Comparison of ENCODE assay signal across 8 cellular contexts in genomic region chr3:29279830-29280229, GRCh38. TPM values are rescaled to one million over a fixed set of nuclear protein-coding genes. Genes with fewer than 3 reads are reported as not detected.
A peak's percentile ranks its signal among the peaks of the same experiment; 100 is the strongest.
DNase-seq lines count a peak whose midpoint lies in the region; ATAC-seq and TF ChIP-seq lines count a peak whose summit lies in the region.

No MANE protein-coding gene starts in this region.

- no peaks in the 10 kb centered on the region for H4K20me1 ChIP-seq in GM23338 (replicated peaks; ENCODE audit: insufficient read depth)

- CTCF ChIA-PET in MCF 10A (lab: Yijun Ruan, JAX): interaction anchor here (0.5 to 3.1 kb wide), 14 partner anchors 8 to 1051 kb away, joined by 3 to 17 read pairs (median 4); no protein-coding TSS in a partner anchor

- 55% methylated on average over 8 of the region's 8 CpGs for WGBS in suprapubic skin

- ATAC-seq in GM23338 (no peak), lower lobe of right lung (no peak), GM21786 (IDR thresholded peaks at IDR 0.05; ENCODE audit: unreplicated experiment) (no peak)

- H3K4me1 ChIP-seq in GM23338 (ENCODE audit: insufficient read depth): peaks cover 59% of the 10 kb centered on the region
- H3K4me1 ChIP-seq in lower lobe of right lung: no peaks in the 10 kb centered on the region
- peaks cover 10% of the 10 kb centered on the region for H3K4me1 ChIP-seq in suprapubic skin

- H3K9me3 ChIP-seq in lower lobe of right lung (no peaks in the 10 kb centered on the region), suprapubic skin (no peaks in the 10 kb centered on the region)

- H3K4me3 ChIP-seq in GM23338 (no peak overlapping the region), lower lobe of right lung (peak overlapping the region; percentile 64), suprapubic skin (peak overlapping the region; percentile 58)

- H3K4me3 Mint-ChIP-seq in GM23338: peak overlapping the region; percentile 24; the same call in 1 of the 3 replicates
- H3K4me3 Mint-ChIP-seq in MCF 10A (ENCODE audit: unreplicated experiment): peak overlapping the region; percentile 79

- no TSS peak for BruUV-seq in MCF 10A (replicated peaks; lab: Mats Ljungman, UMichigan)

- H3K9me3 Mint-ChIP-seq in GM23338 (no peaks in the 10 kb centered on the region), MCF 10A (ENCODE audit: unreplicated experiment) (no peaks in the 10 kb centered on the region)

- no peak for TF ChIP-seq CTCF in GM23338 (conservative IDR thresholded peaks at IDR 0.05; ENCODE audit: low read depth in 2 of 2)
- TF ChIP-seq CTCF in MCF 10A (IDR thresholded peaks at IDR 0.05; ENCODE audit: unreplicated experiment): no peak
- TF ChIP-seq CTCF in lower lobe of right lung (IDR thresholded peaks at IDR 0.05): no peak
- TF ChIP-seq CTCF in suprapubic skin (IDR thresholded peaks at IDR 0.05): no peak
- no peak for TF ChIP-seq CTCF in GM20000 (IDR thresholded peaks at IDR 0.05; ENCODE audit: extremely low read depth, missing control alignments)

- H3K27me3 Mint-ChIP-seq in GM23338 (ENCODE audit: insufficient read depth, low read depth, poor library complexity) (no peaks in the 10 kb centered on the region), MCF 10A (ENCODE audit: insufficient read depth, unreplicated experiment) (no peaks in the 10 kb centered on the region)

- peaks cover 7% of the 10 kb centered on the region; the same call in 1 of the 2 replicates for H3K79me2 ChIP-seq in GM23338 (replicated peaks; ENCODE audit: insufficient read depth)

- H3K36me3 Mint-ChIP-seq in GM23338 (ENCODE audit: low read depth) (no peaks in the 10 kb centered on the region), MCF 10A (ENCODE audit: insufficient read depth, unreplicated experiment) (no peaks in the 10 kb centered on the region)

- TF ChIP-seq POLR2A in suprapubic skin (IDR thresholded peaks at IDR 0.05): no peak

- POLR2A ChIA-PET in MCF 10A (lab: Yijun Ruan, JAX): interaction anchor here (0.6 to 4.0 kb wide), 15 partner anchors 11 to 937 kb away, joined by 3 to 75 read pairs (median 16); no protein-coding TSS in a partner anchor

- H3K9me2 ChIP-seq in GM23338 (ENCODE audit: insufficient read depth): no peaks in the 10 kb centered on the region

- DNase-seq in GM23338 (ENCODE audit: low spot score) (no peak), MCF 10A (ENCODE audit: unreplicated experiment) (no peak), lower lobe of right lung (no peak), suprapubic skin (ENCODE audit: low spot score in 2 of 2) (no peak), NCI-H2081 (lab: John Stamatoyannopoulos, UW) (no peak), GM20000 (ENCODE audit: low spot score) (no peak), DMS79 treated with DMSO at 0.1 percent for 48 hours (lab: John Stamatoyannopoulos, UW) (no peak)

- no peak overlapping the region for H3K27ac Mint-ChIP-seq in GM23338
- peak overlapping the region; percentile 85 for H3K27ac Mint-ChIP-seq in MCF 10A (ENCODE audit: low read depth, unreplicated experiment)

- H3K27ac ChIP-seq in GM23338 (ENCODE audit: low read depth) (no peak overlapping the region), lower lobe of right lung (no peak overlapping the region), suprapubic skin (no peak overlapping the region)

- no peak for TF ChIP-seq EP300 in suprapubic skin (IDR thresholded peaks at IDR 0.05)

- no peaks in the 10 kb centered on the region for H3F3A ChIP-seq in GM23338 (replicated peaks; ENCODE audit: low read depth)

- peak overlapping the region; percentile 39; the same call in 1 of the 2 replicates for H3K4me2 ChIP-seq in GM23338

- intact Hi-C loops in MCF 10A (cut with micrococcal nuclease): loop anchor here (1.0 to 10.0 kb wide), 10 partner anchors 57 to 1475 kb away; no protein-coding TSS in a partner anchor
- intact Hi-C loops in lower lobe of right lung (cut with DNase I): loop anchor here (10.0 kb wide), 1 partner anchor 55 kb away; no protein-coding TSS in a partner anchor

- H3K4me1 Mint-ChIP-seq in GM23338 (peaks cover 64% of the 10 kb centered on the region), MCF 10A (ENCODE audit: insufficient read depth, unreplicated experiment) (peaks cover 20% of the 10 kb centered on the region)

- H3K27me3 ChIP-seq in GM23338 (ENCODE audit: insufficient read depth): no peaks in the 10 kb centered on the region
- H3K27me3 ChIP-seq in lower lobe of right lung (ENCODE audit: low read depth): no peaks in the 10 kb centered on the region
- H3K27me3 ChIP-seq in suprapubic skin: no peaks in the 10 kb centered on the region

- H3K36me3 ChIP-seq in GM23338 (ENCODE audit: insufficient read depth) (no peaks in the 10 kb centered on the region), lower lobe of right lung (no peaks in the 10 kb centered on the region), suprapubic skin (no peaks in the 10 kb centered on the region)

- H2AFZ ChIP-seq in GM23338: 0 out of 2 replicates have a peak overlapping the region, but pooled peaks have one; percentile 7

TF ChIP-seq in GM23338, 12 proteins besides CTCF, POLR2A, EP300 and RAD21:
- no peak for TF ChIP-seq STAT1 (IDR thresholded peaks at IDR 0.05; ENCODE audit: unreplicated experiment)
- no peak for TF ChIP-seq CREB1 (CRISPR knock-in tag; IDR thresholded peaks at IDR 0.05; ENCODE audit: low read depth)
- no peak for TF ChIP-seq NANOG (IDR thresholded peaks at IDR 0.05; ENCODE audit: borderline replicate concordance)
- TF ChIP-seq POLR2AphosphoS5 (IDR thresholded peaks at IDR 0.05; ENCODE audit: low read depth): no peak
- no peak for TF ChIP-seq ZNF331 (CRISPR knock-in tag; IDR thresholded peaks at IDR 0.05; ENCODE audit: low read depth)
- TF ChIP-seq ZNF114 (CRISPR knock-in tag; IDR thresholded peaks at IDR 0.05): no peak

RNA-seq across cellular contexts. Expression of gene RBMS3, which starts 1.0 kb away (rescaled TPM):
- 3.2 and 5.5 TPM in 2 replicates for total RNA-seq in GM23338 (2014; rRNA removed; shearing (Covaris generic))
- 4.4 and 7.4 TPM in 2 replicates for polyA plus RNA-seq in GM23338 (2016; fragmentation: Nextera tagmentation; extraction: Ambion mirVana)
- total RNA-seq in MCF 10A (2022) (65.5 and 74.2 TPM in 2 replicates), lower lobe of right lung (58.5 TPM), suprapubic skin (10 to 100 TPM in 2 of 4 donors, 1 to 10 TPM in 2; 7.7 to 23.4 (median 11.9) TPM)
